ENCODE assay signal across 23 cellular contexts in genomic region chr2:76073992-76074604, GRCh38.
"Had no signal": no experiment of that assay in that cellular context is flagged by ENCODE, and none has a peak within 500 bp of the region (broad histone marks: within the 10 kb centered on the region; RNA-seq: fewer than 3 reads in every experiment).

No MANE protein-coding gene starts in this region.

- H3K4me3 ChIP-seq: left ventricle myocardium inferior, lung, ovary, right atrium auricular region, right lobe of liver, stomach, suprapubic skin, thoracic aorta, tibial artery, upper lobe of right lung had no signal

- DNase-seq: hippocampal formation; kidney; left colon; left ventricle myocardium inferior; mesendoderm; naive B cell; natural killer cell; ovary; right lobe of liver; stimulated activated CD4-positive, alpha-beta T cell treated with anti-CD3 and anti-CD28 coated beads, Interleukin-12 subunit alpha, Interleukin-12 subunit beta, amount 100 ng/mL, for 4 hours; stimulated activated CD4-positive, alpha-beta T cell treated with anti-CD3 and anti-CD28 coated beads, Interleukin-15, amount 100 ng/mL, for 24 hours; stimulated activated CD4-positive, alpha-beta T cell treated with anti-CD3 and anti-CD28 coated beads, Interleukin-2, amount 100 ng/mL, for 24 hours; stimulated activated CD4-positive, alpha-beta T cell treated with anti-CD3 and anti-CD28 coated beads, Interleukin-4, amount 100 ng/mL, for 1 hour; stimulated activated naive B cell treated with anti-CD40 and anti-IgM and Interleukin-4, amounts not matched to agents 10 μg/mL and 1 μg/mL and 100 μg/mL, for 72 hours; stimulated activated naive CD8-positive, alpha-beta T cell treated with anti-CD3 and anti-CD28 coated beads, Interleukin-15, Interleukin-2, amounts not matched to agents 100 U/mL and 50 U/mL, for 24 hours; stomach; tibial artery; trophoblast cell; upper lobe of right lung had no signal

- ATAC-seq: left colon; natural killer cell; right lobe of liver; stimulated activated naive B cell treated with anti-CD40 and anti-IgM and Interleukin-4, amounts not matched to agents 10 μg/mL and 1 μg/mL and 100 μg/mL, for 72 hours; stimulated activated naive CD8-positive, alpha-beta T cell treated with anti-CD3 and anti-CD28 coated beads, Interleukin-15, Interleukin-2, amounts not matched to agents 100 U/mL and 50 U/mL, for 24 hours; upper lobe of right lung had no signal

- H3K4me1 ChIP-seq: left ventricle myocardium inferior, right atrium auricular region, right lobe of liver, stomach, suprapubic skin, tibial artery, upper lobe of right lung had no signal

- H3K27ac ChIP-seq: left ventricle myocardium inferior, ovary, right atrium auricular region, right lobe of liver, stomach, suprapubic skin, thoracic aorta, tibial artery, upper lobe of right lung had no signal

- H3K9me3 ChIP-seq: ovary, suprapubic skin, thoracic aorta, tibial artery, upper lobe of right lung had no signal

- H3K27me3 ChIP-seq: ovary, right atrium auricular region, right lobe of liver, stomach, suprapubic skin, tibial artery, upper lobe of right lung had no signal

- H3K36me3 ChIP-seq: left ventricle myocardium inferior, ovary, right atrium auricular region, right lobe of liver, stomach, suprapubic skin, thoracic aorta, tibial artery, upper lobe of right lung had no signal
